Comparison of ENCODE assay signal across 8 cellular contexts in genomic region chr18:37537868-37538525, GRCh38. TPM values are rescaled to one million over a fixed set of nuclear protein-coding genes. Genes with fewer than 3 reads are reported as not detected.
DNase-seq lines count a peak whose midpoint lies in the region; ATAC-seq, FAIRE-seq and TF ChIP-seq lines count a peak whose summit lies in the region.
"Had no signal": no experiment of that assay in that cellular context is flagged by ENCODE, and none has a peak within 500 bp of the region (broad histone marks: within the 10 kb centered on the region; RNA-seq: fewer than 3 reads in every experiment).

No MANE protein-coding gene starts in this region.

- DNase-seq in GM12865 (ENCODE audit: low read depth) (peak; percentile 71), GM23338 (ENCODE audit: low spot score) (peak; percentile 90), SKM-1 (lab: John Stamatoyannopoulos, UW; ENCODE audit: unreplicated experiment) (peak; percentile 10), breast epithelium (ENCODE audit: low spot score in 2 of 2) (peak; percentile 52 to 67), keratinocyte (ENCODE audit: low read depth, low spot score) (no peak)
- peak; percentile 5 for DNase-seq in stimulated activated CD4-positive, alpha-beta T cell treated with anti-CD3 and anti-CD28 coated beads, Interleukin-2, amount 100 ng/mL, for 4 hours (ENCODE audit: low read depth)

- peaks cover 5% of the 10 kb centered on the region for H3K27me3 Mint-ChIP-seq in GM23338 (ENCODE audit: insufficient read depth, low read depth, poor library complexity)

- no peaks in the 10 kb centered on the region for H3K27me3 ChIP-seq in GM23338 (ENCODE audit: insufficient read depth)
- H3K27me3 ChIP-seq in breast epithelium: peaks cover 0 to 32% of the 10 kb centered on the region in 2 donors
- H3K27me3 ChIP-seq in keratinocyte (ENCODE audit: control insufficient read depth, extremely low read depth, insufficient read depth, low read length): peaks cover 42% of the 10 kb centered on the region

- peak; percentile 83 for ATAC-seq in GM23338

- H3K9me2 ChIP-seq in GM23338 (ENCODE audit: insufficient read depth): no peaks in the 10 kb centered on the region

- TF ChIP-seq POLR2A in breast epithelium (IDR thresholded peaks at IDR 0.05): no peak

- peak overlapping the region; percentile 59 for H3K4me3 Mint-ChIP-seq in GM23338

- no peaks in the 10 kb centered on the region for H3K9me3 Mint-ChIP-seq in GM23338

- TF ChIP-seq EP300 in Ishikawa (IDR thresholded peaks at IDR 0.05; ENCODE audit: borderline replicate concordance): no peak

- peak; percentile 73 for TF ChIP-seq RAD21 in Ishikawa (IDR thresholded peaks at IDR 0.05; ENCODE audit: low read depth)

- intact Hi-C loops in breast epithelium (cut with DNase I; ENCODE audit: low total_unique reads): loop anchor here (10.0 kb wide), 1 partner anchor 73 kb away; no protein-coding TSS in a partner anchor

- TF ChIP-seq CTCF in GM12865 (IDR thresholded peaks at IDR 0.05; ENCODE audit: insufficient read depth, low read depth, low read length, missing control alignments) (peak; percentile 80), GM23338 (conservative IDR thresholded peaks at IDR 0.05; ENCODE audit: low read depth in 2 of 2) (peak; percentile 71 to 93), breast epithelium (IDR thresholded peaks at IDR 0.05) (peak; percentile 71 to 76 (median 71)), keratinocyte (optimal IDR thresholded peaks at IDR 0.05 in 1 of 3, IDR thresholded peaks at IDR 0.05 in 1 of 3, conservative IDR thresholded peaks at IDR 0.05 in 1 of 3; ENCODE audit: extremely low read depth in 1 of 3, insufficient read depth in 2 of 3, low read length in 3 of 3) (peak; percentile 64 to 93 (median 89))

- H3F3A ChIP-seq in GM23338 (replicated peaks; ENCODE audit: low read depth): peaks cover 2% of the 10 kb centered on the region; the same call in 1 of the 2 replicates

- H3K36me3 ChIP-seq in GM23338 (ENCODE audit: insufficient read depth) (no peaks in the 10 kb centered on the region), breast epithelium (no peaks in the 10 kb centered on the region), keratinocyte (ENCODE audit: control insufficient read depth in 2 of 2, extremely low read depth in 1 of 2, insufficient read depth in 2 of 2, low read length in 2 of 2) (no peaks in the 10 kb centered on the region)

- dilution Hi-C loops in keratinocyte (cut with MboI; ENCODE audit: extremely low pct_ligation_motif_present, low sequenced_read_pairs): no loop called here

- H4K20me1 ChIP-seq in GM23338 (replicated peaks; ENCODE audit: insufficient read depth) (no peaks in the 10 kb centered on the region), keratinocyte (ENCODE audit: control insufficient read depth, extremely low read depth, insufficient read depth, low read length) (peaks cover 2% of the 10 kb centered on the region)

- H2AFZ ChIP-seq in GM23338 (peak overlapping the region; percentile 99), keratinocyte (ENCODE audit: control insufficient read depth, low read length) (no peak overlapping the region)

- peaks cover 49% of the 10 kb centered on the region for H3K4me1 Mint-ChIP-seq in GM23338

- peak; percentile 26 for FAIRE-seq in keratinocyte (lab: Jason Lieb, UNC)
- FAIRE-seq: endometrium had no signal

- H3K79me2 ChIP-seq in GM23338 (replicated peaks; ENCODE audit: insufficient read depth) (no peaks in the 10 kb centered on the region), keratinocyte (ENCODE audit: control insufficient read depth, insufficient read depth, low read length) (no peaks in the 10 kb centered on the region)

- H3K27ac ChIP-seq in GM23338 (ENCODE audit: low read depth): no peak overlapping the region
- no peak overlapping the region for H3K27ac ChIP-seq in breast epithelium
- no peak overlapping the region for H3K27ac ChIP-seq in keratinocyte (ENCODE audit: control insufficient read depth, insufficient read depth, low read length)

- H3K4me3 ChIP-seq in GM12865 (ENCODE audit: low read depth, low read length) (no peak overlapping the region), GM23338 (peak overlapping the region; percentile 50), breast epithelium (no peak overlapping the region), keratinocyte (ENCODE audit: control insufficient read depth in 2 of 3, extremely low read depth in 1 of 3, insufficient read depth in 2 of 3, low read depth in 1 of 3, low read length in 3 of 3) (no peak overlapping the region)

- H3K9ac ChIP-seq in keratinocyte (ENCODE audit: control insufficient read depth, extremely low read depth, insufficient read depth, low read length): no peak overlapping the region

- peak overlapping the region; percentile 78 for H3K4me2 ChIP-seq in GM23338
- no peak overlapping the region for H3K4me2 ChIP-seq in keratinocyte (ENCODE audit: control insufficient read depth, extremely low read depth, insufficient read depth, low read depth, low read length)

- H3K4me1 ChIP-seq in GM23338 (ENCODE audit: insufficient read depth) (peaks cover 33% of the 10 kb centered on the region), breast epithelium (no peaks in the 10 kb centered on the region), keratinocyte (ENCODE audit: control insufficient read depth, extremely low read depth, insufficient read depth, low read length) (no peaks in the 10 kb centered on the region)

- H3K27ac Mint-ChIP-seq in GM23338: no peak overlapping the region

- no peaks in the 10 kb centered on the region; the same call in 2 of the 3 replicates for H3K36me3 Mint-ChIP-seq in GM23338 (ENCODE audit: low read depth)

- H3K9me3 ChIP-seq in breast epithelium: no peaks in the 10 kb centered on the region
- no peaks in the 10 kb centered on the region for H3K9me3 ChIP-seq in keratinocyte (ENCODE audit: control insufficient read depth, low read depth, low read length)

- H3K9me1 ChIP-seq in keratinocyte (ENCODE audit: control insufficient read depth, extremely low read depth, insufficient read depth, low read length): no peaks in the 10 kb centered on the region

TF ChIP-seq in GM23338, 12 proteins besides CTCF, POLR2A, EP300 and RAD21 (continues in another document):
- TF ChIP-seq ZNF331 (CRISPR knock-in tag; IDR thresholded peaks at IDR 0.05; ENCODE audit: low read depth) (no peak), POLR2AphosphoS5 (IDR thresholded peaks at IDR 0.05; ENCODE audit: low read depth) (no peak), EZH2phosphoT487 (IDR thresholded peaks at IDR 0.05; ENCODE audit: unreplicated experiment) (no peak), ZNF114 (CRISPR knock-in tag; IDR thresholded peaks at IDR 0.05) (no peak)

TF ChIP-seq in Ishikawa, 13 proteins besides CTCF, POLR2A, EP300 and RAD21:
- TF ChIP-seq TCF12 (IDR thresholded peaks at IDR 0.05; ENCODE audit: low read depth): no peak
TF ChIP-seq in Ishikawa: peak in this region for 0.

RNA-seq across cellular contexts. Expression of gene CELF4, which starts 27.6 kb away (rescaled TPM):
- 2.6 and 3.6 TPM in 2 replicates for total RNA-seq in GM23338 (2014; rRNA removed; shearing (Covaris generic))
- polyA plus RNA-seq in GM23338 (2016; fragmentation: Nextera tagmentation; extraction: Ambion mirVana) (6.7 and 8.3 TPM in 2 replicates), keratinocyte (not detected in 3 replicates)
- 1 to 10 TPM in 1 of 3 donors, not detected in 2; 1.0 TPM for total RNA-seq in breast epithelium
- polyA plus RNA-seq in keratinocyte (2011; ENCODE audit: low read depth): not detected
- polyA plus RNA-seq in keratinocyte (2011; cell fraction: cytosol; rRNA removed): not detected in 2 replicates
- not detected in 2 replicates for polyA plus RNA-seq in keratinocyte (2011; cell fraction: nucleus; rRNA removed)
- polyA plus RNA-seq in keratinocyte (2012; ENCODE audit: low replicate concordance): not detected in 2 replicates
- polyA minus RNA-seq in keratinocyte: not detected in 3 replicates
- polyA minus RNA-seq in keratinocyte (2011; cell fraction: cytosol; rRNA and poly(A)+ RNA removed): not detected
- polyA minus RNA-seq in keratinocyte (2011; cell fraction: nucleus; rRNA and poly(A)+ RNA removed): not detected in 2 replicates
